Comparison of ENCODE assay signal across 8 cellular contexts in genomic region chr10:101095550-101096213, GRCh38. TPM values are rescaled to one million over a fixed set of nuclear protein-coding genes. Genes with fewer than 3 reads are reported as not detected.
A peak's percentile ranks its signal among the peaks of the same experiment; 100 is the strongest.
DNase-seq lines count a peak whose midpoint lies in the region; ATAC-seq and TF ChIP-seq lines count a peak whose summit lies in the region.

No MANE protein-coding gene starts in this region.

- H3K36me3 ChIP-seq in parathyroid adenoma (ENCODE audit: control insufficient read depth, insufficient read depth, low read length) (no peaks in the 10 kb centered on the region), upper lobe of left lung (no peaks in the 10 kb centered on the region)

- H3K27ac Mint-ChIP-seq in activated T-helper 17 cell treated with anti-CD3 and anti-CD28 coated beads, Interleukin-2, amount 50 U/mL, for 72 hours: no peak overlapping the region

- H3K4me1 ChIP-seq in parathyroid adenoma (no peaks in the 10 kb centered on the region), upper lobe of left lung (no peaks in the 10 kb centered on the region)

- no peak for TF ChIP-seq POLR2A in upper lobe of left lung (IDR thresholded peaks at IDR 0.05)

- TF ChIP-seq EP300 in upper lobe of left lung (IDR thresholded peaks at IDR 0.05): no peak

- peak; percentile 34 to 41 for DNase-seq in AML-193 (lab: John Stamatoyannopoulos, UW)
- peak; percentile 85 for DNase-seq in HuH-7 (ENCODE audit: low spot score)
- peak; percentile 62 for DNase-seq in RPMI8226
- peak; percentile 36 for DNase-seq in foreskin melanocyte
- peak; percentile 36 to 58 for DNase-seq in upper lobe of left lung

- no peak overlapping the region for H3K9ac ChIP-seq in parathyroid adenoma

- H3K9me3 ChIP-seq in parathyroid adenoma (ENCODE audit: control insufficient read depth, low read length): no peaks in the 10 kb centered on the region
- no peaks in the 10 kb centered on the region for H3K9me3 ChIP-seq in upper lobe of left lung

- H3K4me3 ChIP-seq in parathyroid adenoma (ENCODE audit: low read depth, low read length): no peak overlapping the region
- H3K4me3 ChIP-seq in upper lobe of left lung: no peak overlapping the region

- no peaks in the 10 kb centered on the region for H3K36me3 Mint-ChIP-seq in activated T-helper 17 cell treated with anti-CD3 and anti-CD28 coated beads, Interleukin-2, amount 50 U/mL, for 72 hours (ENCODE audit: low read depth)

- no peaks in the 10 kb centered on the region for H3K79me2 ChIP-seq in parathyroid adenoma

- no peak overlapping the region for H3K4me2 ChIP-seq in parathyroid adenoma (ENCODE audit: low read length)

- H3K4me3 Mint-ChIP-seq in activated T-helper 17 cell treated with anti-CD3 and anti-CD28 coated beads, Interleukin-2, amount 50 U/mL, for 72 hours: no peak overlapping the region

- no peak overlapping the region for H2AFZ ChIP-seq in parathyroid adenoma

- peaks cover 47% of the 10 kb centered on the region for H3K27me3 Mint-ChIP-seq in activated T-helper 17 cell treated with anti-CD3 and anti-CD28 coated beads, Interleukin-2, amount 50 U/mL, for 72 hours

- no peaks in the 10 kb centered on the region for H3K4me1 Mint-ChIP-seq in activated T-helper 17 cell treated with anti-CD3 and anti-CD28 coated beads, Interleukin-2, amount 50 U/mL, for 72 hours

- H3K9me3 Mint-ChIP-seq in activated T-helper 17 cell treated with anti-CD3 and anti-CD28 coated beads, Interleukin-2, amount 50 U/mL, for 72 hours: no peaks in the 10 kb centered on the region

- ATAC-seq in GM19035 (IDR thresholded peaks at IDR 0.05; ENCODE audit: unreplicated experiment): peak; percentile 59
- peak; percentile 92 for ATAC-seq in activated T-helper 17 cell treated with anti-CD3 and anti-CD28 coated beads, Interleukin-2, amount 50 U/mL, for 72 hours (replicated peaks)
- ATAC-seq in upper lobe of left lung (ENCODE audit: low FRiP score in 2 of 2): peak; percentile 77 to 82

- 7 to 23% methylated on average over 6 of the region's 7 CpGs for WGBS in upper lobe of left lung, 2 donors

- H3K27me3 ChIP-seq in parathyroid adenoma (ENCODE audit: control insufficient read depth, insufficient read depth, low read length) (no peaks in the 10 kb centered on the region), upper lobe of left lung (no peaks in the 10 kb centered on the region)

- TF ChIP-seq CTCF in parathyroid adenoma (IDR thresholded peaks at IDR 0.05): peak; percentile 90
- TF ChIP-seq CTCF in upper lobe of left lung (IDR thresholded peaks at IDR 0.05): peak; percentile 57 to 88 (median 72)

- H3K27ac ChIP-seq in parathyroid adenoma (no peak overlapping the region), upper lobe of left lung (no peak overlapping the region)

RNA-seq across cellular contexts. Expression of gene KAZALD1, which starts 33.9 kb away (rescaled TPM):
- under 1 TPM; 0.45 to 0.71 TPM for total RNA-seq in activated T-helper 17 cell treated with anti-CD3 and anti-CD28 coated beads, Interleukin-2, amount 50 U/mL, for 72 hours
- 10 to 100 TPM in 3 of 6 donors, 1 to 10 TPM in 3; 3.8 to 11.9 (median 9.8) TPM for total RNA-seq in upper lobe of left lung

RNA-seq across cellular contexts. Expression of gene TLX1, which starts 35.4 kb away (rescaled TPM):
- not detected for total RNA-seq in activated T-helper 17 cell treated with anti-CD3 and anti-CD28 coated beads, Interleukin-2, amount 50 U/mL, for 72 hours
- not detected for total RNA-seq in upper lobe of left lung
